17 cellular contexts compared by ENCODE assay signal in genomic region chr4:140688711-140689598, GRCh38.
DNase-seq lines count a peak whose midpoint lies in the region; ATAC-seq and TF ChIP-seq lines count a peak whose summit lies in the region.
"Had no signal": no experiment of that assay in that cellular context is flagged by ENCODE, and none has a peak within 500 bp of the region (broad histone marks: within the 10 kb centered on the region; RNA-seq: fewer than 3 reads in every experiment).

No MANE protein-coding gene starts in this region.

- H3K9me3 Mint-ChIP-seq in WTC11, result no peaks in the 10 kb centered on the region
- no peaks in the 10 kb centered on the region for H3K9me3 Mint-ChIP-seq in stimulated activated memory B cell treated with anti-CD40 and anti-IgM and Interleukin-4, amounts not matched to agents 10 μg/mL and 1 μg/mL and 100 μg/mL, for 72 hours
- H3K9me3 Mint-ChIP-seq: activated naive CD8-positive, alpha-beta T cell treated with anti-CD3 and anti-CD28 coated beads for 36 hours; activated T-cell treated with anti-CD3 and anti-CD28 coated beads, Interleukin-2, amount 50 U/mL, for 24 hours; natural killer cell had no signal

- intact Hi-C loops in left ventricle myocardium inferior (cut with micrococcal nuclease), result no loop called here
- intact Hi-C loops in right cardiac atrium (cut with DNase I), result no loop called here

- ATAC-seq in right cardiac atrium (no peak), WTC11 (no peak), GM21576 (IDR thresholded peaks at IDR 0.05; ENCODE audit: unreplicated experiment) (no peak)
- no peak for ATAC-seq in stimulated activated memory B cell treated with anti-CD40 and anti-IgM and Interleukin-4, amounts not matched to agents 10 μg/mL and 1 μg/mL and 100 μg/mL, for 72 hours
- ATAC-seq: left lung, natural killer cell had no signal

- no peaks in the 10 kb centered on the region for H3K27me3 ChIP-seq in left ventricle myocardium inferior (ENCODE audit: low read depth)
- H3K27me3 ChIP-seq in right cardiac atrium (ENCODE audit: control insufficient read depth, insufficient read depth), result no peaks in the 10 kb centered on the region
- H3K27me3 ChIP-seq in SJCRH30, result no peaks in the 10 kb centered on the region
- H3K27me3 ChIP-seq: left lung, SJSA1 had no signal

- H3K36me3 ChIP-seq in left ventricle myocardium inferior (peaks cover 21% of the 10 kb centered on the region), SJCRH30 (peaks cover 15% of the 10 kb centered on the region)
- H3K36me3 ChIP-seq: left lung, SJSA1 had no signal

- H3K4me3 ChIP-seq in left ventricle myocardium inferior, result no peak overlapping the region
- no peak overlapping the region for H3K4me3 ChIP-seq in right cardiac atrium (ENCODE audit: low read length)
- no peak overlapping the region for H3K4me3 ChIP-seq in fibroblast of the aortic adventitia (ENCODE audit: low read depth, low read length)
- no peak overlapping the region for H3K4me3 ChIP-seq in SJCRH30
- H3K4me3 ChIP-seq: left lung, SJSA1 had no signal

- POLR2A ChIA-PET in WTC11 (lab: Charles Lee), result no interaction called here

- no peak for DNase-seq in left ventricle myocardium inferior
- DNase-seq in right cardiac atrium, result no peak
- DNase-seq in WTC11 (ENCODE audit: low spot score), result no peak
- peak; percentile 16 for DNase-seq in fibroblast of the aortic adventitia (ENCODE audit: low read depth)
- DNase-seq in SJCRH30, result no peak
- DNase-seq in MV-4-11 (lab: John Stamatoyannopoulos, UW), result no peak
- DNase-seq: activated naive CD8-positive, alpha-beta T cell treated with anti-CD3 and anti-CD28 coated beads for 36 hours; activated T-cell treated with anti-CD3 and anti-CD28 coated beads, Interleukin-2, amount 50 U/mL, for 24 hours; COR-L47; erythroblast; hippocampal formation; left lung; natural killer cell; NK-92 treated with Interleukin-12 subunit alpha and Interleukin-12 subunit beta, amount 100 ng/mL, for 24 hours had no signal

- no peak for TF ChIP-seq CTCF in left ventricle myocardium inferior (IDR thresholded peaks at IDR 0.05; ENCODE audit: borderline replicate concordance)
- TF ChIP-seq CTCF in WTC11 (IDR thresholded peaks at IDR 0.05), result no peak
- no peak for TF ChIP-seq CTCF in fibroblast of the aortic adventitia (IDR thresholded peaks at IDR 0.05; ENCODE audit: insufficient read depth, low read length)

- peaks cover 59% of the 10 kb centered on the region for H3K4me1 ChIP-seq in left ventricle myocardium inferior
- H3K4me1 ChIP-seq in right cardiac atrium (ENCODE audit: control insufficient read depth, insufficient read depth, low read length), result peaks cover 5% of the 10 kb centered on the region
- peaks cover 4% of the 10 kb centered on the region; the same call in 1 of the 2 replicates for H3K4me1 ChIP-seq in SJCRH30

- peaks cover 70% of the 10 kb centered on the region for H3K27me3 Mint-ChIP-seq in WTC11 (ENCODE audit: low read depth)
- H3K27me3 Mint-ChIP-seq in stimulated activated memory B cell treated with anti-CD40 and anti-IgM and Interleukin-4, amounts not matched to agents 10 μg/mL and 1 μg/mL and 100 μg/mL, for 72 hours, result no peaks in the 10 kb centered on the region

- H3K36me3 Mint-ChIP-seq in WTC11, result no peaks in the 10 kb centered on the region
- H3K36me3 Mint-ChIP-seq in stimulated activated memory B cell treated with anti-CD40 and anti-IgM and Interleukin-4, amounts not matched to agents 10 μg/mL and 1 μg/mL and 100 μg/mL, for 72 hours, result peaks cover 15% of the 10 kb centered on the region
- H3K36me3 Mint-ChIP-seq: activated naive CD8-positive, alpha-beta T cell treated with anti-CD3 and anti-CD28 coated beads for 36 hours; natural killer cell had no signal

- WGBS in right cardiac atrium, result 85% methylated on average over 6 of the region's 6 CpGs

- peaks cover 22% of the 10 kb centered on the region for H3K4me1 Mint-ChIP-seq in WTC11
- peaks cover 56% of the 10 kb centered on the region for H3K4me1 Mint-ChIP-seq in stimulated activated memory B cell treated with anti-CD40 and anti-IgM and Interleukin-4, amounts not matched to agents 10 μg/mL and 1 μg/mL and 100 μg/mL, for 72 hours
- H3K4me1 Mint-ChIP-seq: activated naive CD8-positive, alpha-beta T cell treated with anti-CD3 and anti-CD28 coated beads for 36 hours; natural killer cell had no signal

- peak overlapping the region; percentile 34 for H3K27ac ChIP-seq in left ventricle myocardium inferior (replicated peaks)
- no peak overlapping the region for H3K27ac ChIP-seq in right cardiac atrium (ENCODE audit: low read length)
- H3K27ac ChIP-seq in SJCRH30, result no peak overlapping the region
- H3K27ac ChIP-seq: SJSA1 had no signal

- no peaks in the 10 kb centered on the region for H3K9me3 ChIP-seq in left ventricle myocardium inferior (replicated peaks)
- no peaks in the 10 kb centered on the region for H3K9me3 ChIP-seq in right cardiac atrium (ENCODE audit: control insufficient read depth, low read length)
- H3K9me3 ChIP-seq in SJCRH30 (replicated peaks), result no peaks in the 10 kb centered on the region
- H3K9me3 ChIP-seq: left lung, SJSA1 had no signal

- H3K4me3 Mint-ChIP-seq in WTC11, result no peak overlapping the region
- no peak overlapping the region for H3K4me3 Mint-ChIP-seq in stimulated activated memory B cell treated with anti-CD40 and anti-IgM and Interleukin-4, amounts not matched to agents 10 μg/mL and 1 μg/mL and 100 μg/mL, for 72 hours
- H3K4me3 Mint-ChIP-seq: activated naive CD8-positive, alpha-beta T cell treated with anti-CD3 and anti-CD28 coated beads for 36 hours; activated T-cell treated with anti-CD3 and anti-CD28 coated beads, Interleukin-2, amount 50 U/mL, for 24 hours; natural killer cell had no signal

- H3K27ac Mint-ChIP-seq in WTC11, result no peak overlapping the region
- peak overlapping the region; percentile 66 for H3K27ac Mint-ChIP-seq in stimulated activated memory B cell treated with anti-CD40 and anti-IgM and Interleukin-4, amounts not matched to agents 10 μg/mL and 1 μg/mL and 100 μg/mL, for 72 hours
- H3K27ac Mint-ChIP-seq: activated naive CD8-positive, alpha-beta T cell treated with anti-CD3 and anti-CD28 coated beads for 36 hours; activated T-cell treated with anti-CD3 and anti-CD28 coated beads, Interleukin-2, amount 50 U/mL, for 24 hours; natural killer cell had no signal

- CTCF ChIA-PET in WTC11 (lab: Charles Lee), result no interaction called here

TF ChIP-seq in WTC11, 78 proteins besides CTCF, POLR2A, EP300 and RAD21:
- TF ChIP-seq E2F5 (CRISPR knock-in tag; IDR thresholded peaks at IDR 0.05) (no peak), ZNF512 (CRISPR knock-in tag; IDR thresholded peaks at IDR 0.05; ENCODE audit: borderline replicate concordance) (peak; percentile 52; the same call in 1 of the 2 replicates), ZNF263 (CRISPR knock-in tag; IDR thresholded peaks at IDR 0.05; ENCODE audit: low read depth) (no peak), KAT7 (CRISPR knock-in tag; IDR thresholded peaks at IDR 0.05; ENCODE audit: borderline replicate concordance) (no peak)
- TF ChIP-seq, protein P1, sequence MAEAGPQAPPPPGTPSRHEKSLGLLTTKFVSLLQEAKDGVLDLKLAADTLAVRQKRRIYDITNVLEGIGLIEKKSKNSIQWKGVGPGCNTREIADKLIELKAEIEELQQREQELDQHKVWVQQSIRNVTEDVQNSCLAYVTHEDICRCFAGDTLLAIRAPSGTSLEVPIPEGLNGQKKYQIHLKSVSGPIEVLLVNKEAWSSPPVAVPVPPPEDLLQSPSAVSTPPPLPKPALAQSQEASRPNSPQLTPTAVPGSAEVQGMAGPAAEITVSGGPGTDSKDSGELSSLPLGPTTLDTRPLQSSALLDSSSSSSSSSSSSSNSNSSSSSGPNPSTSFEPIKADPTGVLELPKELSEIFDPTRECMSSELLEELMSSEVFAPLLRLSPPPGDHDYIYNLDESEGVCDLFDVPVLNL (CRISPR knock-in tag; IDR thresholded peaks at IDR 0.05; ENCODE audit: borderline replicate concordance, low read depth), result no peak
- TF ChIP-seq, protein P2, sequence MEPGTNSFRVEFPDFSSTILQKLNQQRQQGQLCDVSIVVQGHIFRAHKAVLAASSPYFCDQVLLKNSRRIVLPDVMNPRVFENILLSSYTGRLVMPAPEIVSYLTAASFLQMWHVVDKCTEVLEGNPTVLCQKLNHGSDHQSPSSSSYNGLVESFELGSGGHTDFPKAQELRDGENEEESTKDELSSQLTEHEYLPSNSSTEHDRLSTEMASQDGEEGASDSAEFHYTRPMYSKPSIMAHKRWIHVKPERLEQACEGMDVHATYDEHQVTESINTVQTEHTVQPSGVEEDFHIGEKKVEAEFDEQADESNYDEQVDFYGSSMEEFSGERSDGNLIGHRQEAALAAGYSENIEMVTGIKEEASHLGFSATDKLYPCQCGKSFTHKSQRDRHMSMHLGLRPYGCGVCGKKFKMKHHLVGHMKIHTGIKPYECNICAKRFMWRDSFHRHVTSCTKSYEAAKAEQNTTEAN (CRISPR knock-in tag; IDR thresholded peaks at IDR 0.05), result no peak
